Comparison of ENCODE assay signal across 24 cellular contexts in the genomic region with DNA sequence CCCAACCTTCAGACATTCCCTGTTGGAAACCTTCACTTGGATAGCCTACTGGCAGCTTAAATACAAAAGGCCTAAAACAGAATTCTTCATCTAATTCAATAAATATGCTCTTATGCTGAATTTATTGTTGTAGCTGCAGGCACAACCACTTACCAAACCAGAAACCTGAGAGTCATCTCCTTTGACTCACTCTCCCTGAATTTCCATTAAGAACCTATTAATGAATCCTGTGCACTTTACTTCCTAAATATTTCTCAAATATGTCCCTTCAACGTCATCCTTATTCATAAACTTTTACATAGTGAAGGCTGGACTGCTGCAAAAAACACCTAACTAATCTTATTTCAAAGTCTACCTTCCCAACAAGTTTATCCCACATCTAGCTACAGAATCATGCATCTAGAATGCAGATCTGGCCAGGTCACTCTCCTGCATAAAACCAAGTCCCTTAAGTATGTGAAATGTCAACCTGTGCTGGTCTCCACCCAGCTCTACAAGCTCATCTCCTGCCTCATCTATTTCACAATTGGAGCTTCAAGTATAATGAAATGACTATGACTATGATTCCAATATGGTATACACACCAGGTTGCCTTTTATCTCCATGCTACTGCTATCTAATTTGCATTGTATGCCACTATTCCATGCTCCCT.
"Had no signal": no experiment of that assay in that cellular context is flagged by ENCODE, and none has a peak within 500 bp of the region (broad histone marks: within the 10 kb centered on the region; RNA-seq: fewer than 3 reads in every experiment).

No MANE protein-coding gene starts in this region.

- H3K27me3 Mint-ChIP-seq: dendritic cell treated with granulocyte-macrophage colony-stimulating factor and Interleukin-4, amounts not matched to agents 40 ng/mL and 50 ng/mL, for 4 days; memory B cell had no signal

- H3K9me3 Mint-ChIP-seq: dendritic cell treated with granulocyte-macrophage colony-stimulating factor and Interleukin-4, amounts not matched to agents 40 ng/mL and 50 ng/mL, for 4 days; memory B cell; natural killer cell; stimulated activated effector memory CD8-positive, alpha-beta T cell treated with anti-CD3 and anti-CD28 coated beads, Interleukin-12 subunit alpha, Interleukin-12 subunit beta, amount 100 ng/mL, for 72 hours had no signal

- H3K9me3 ChIP-seq: colonic mucosa, gastrocnemius medialis, lower lobe of right lung, ovary, psoas muscle, sigmoid colon, testis, tibial artery, upper lobe of right lung, uterus had no signal

- H3K4me3 Mint-ChIP-seq: dendritic cell treated with granulocyte-macrophage colony-stimulating factor and Interleukin-4, amounts not matched to agents 40 ng/mL and 50 ng/mL, for 4 days; memory B cell; natural killer cell; stimulated activated effector memory CD8-positive, alpha-beta T cell treated with anti-CD3 and anti-CD28 coated beads, Interleukin-12 subunit alpha, Interleukin-12 subunit beta, amount 100 ng/mL, for 72 hours had no signal

- H3K27me3 ChIP-seq: colonic mucosa, gastrocnemius medialis, ovary, sigmoid colon, testis, tibial artery, upper lobe of right lung, uterus had no signal

- ATAC-seq: gastrocnemius medialis; left ventricle myocardium superior; lower lobe of right lung; natural killer cell; psoas muscle; right cardiac atrium; stimulated activated effector memory CD8-positive, alpha-beta T cell treated with anti-CD3 and anti-CD28 coated beads, Interleukin-12 subunit alpha, Interleukin-12 subunit beta, amount 100 ng/mL, for 72 hours; stimulated activated naive CD8-positive, alpha-beta T cell treated with anti-CD3 and anti-CD28 coated beads, Interleukin-15, Interleukin-2, amounts not matched to agents 100 U/mL and 50 U/mL, for 24 hours; upper lobe of right lung had no signal

- H3K4me1 ChIP-seq: colonic mucosa, gastrocnemius medialis, lower lobe of right lung, psoas muscle, sigmoid colon, testis, tibial artery, upper lobe of right lung, uterus had no signal

- H3K27ac ChIP-seq: colonic mucosa, gastrocnemius medialis, lower lobe of right lung, ovary, psoas muscle, sigmoid colon, testis, tibial artery, upper lobe of right lung, uterus had no signal

- DNase-seq: colonic mucosa; effector memory CD4-positive, alpha-beta T cell; gastrocnemius medialis; head of caudate nucleus; left ventricle myocardium superior; lower lobe of right lung; natural killer cell; occipital lobe; ovary; posterior cingulate gyrus; psoas muscle; right cardiac atrium; sigmoid colon; stimulated activated CD4-positive, alpha-beta T cell treated with anti-CD3 and anti-CD28 coated beads, Interleukin-2, amount 100 ng/mL, for 24 hours; stimulated activated CD4-positive, alpha-beta T cell treated with anti-CD3 and anti-CD28 coated beads, Interleukin-4, amount 100 ng/mL, for 24 hours; stimulated activated naive CD8-positive, alpha-beta T cell treated with anti-CD3 and anti-CD28 coated beads, Interleukin-15, Interleukin-2, amounts not matched to agents 100 U/mL and 50 U/mL, for 24 hours; substantia nigra; testis; tibial artery; upper lobe of right lung; uterus had no signal

- H3K27ac Mint-ChIP-seq: dendritic cell treated with granulocyte-macrophage colony-stimulating factor and Interleukin-4, amounts not matched to agents 40 ng/mL and 50 ng/mL, for 4 days; memory B cell; natural killer cell; stimulated activated effector memory CD8-positive, alpha-beta T cell treated with anti-CD3 and anti-CD28 coated beads, Interleukin-12 subunit alpha, Interleukin-12 subunit beta, amount 100 ng/mL, for 72 hours had no signal

- H3K4me3 ChIP-seq: colonic mucosa, gastrocnemius medialis, lower lobe of right lung, ovary, psoas muscle, sigmoid colon, testis, tibial artery, upper lobe of right lung, uterus had no signal

- H3K36me3 Mint-ChIP-seq: memory B cell, natural killer cell had no signal

- H3K36me3 ChIP-seq: colonic mucosa, gastrocnemius medialis, lower lobe of right lung, ovary, sigmoid colon, tibial artery, upper lobe of right lung, uterus had no signal
